ENCODE assay signal across 23 cellular contexts in the genomic region with DNA sequence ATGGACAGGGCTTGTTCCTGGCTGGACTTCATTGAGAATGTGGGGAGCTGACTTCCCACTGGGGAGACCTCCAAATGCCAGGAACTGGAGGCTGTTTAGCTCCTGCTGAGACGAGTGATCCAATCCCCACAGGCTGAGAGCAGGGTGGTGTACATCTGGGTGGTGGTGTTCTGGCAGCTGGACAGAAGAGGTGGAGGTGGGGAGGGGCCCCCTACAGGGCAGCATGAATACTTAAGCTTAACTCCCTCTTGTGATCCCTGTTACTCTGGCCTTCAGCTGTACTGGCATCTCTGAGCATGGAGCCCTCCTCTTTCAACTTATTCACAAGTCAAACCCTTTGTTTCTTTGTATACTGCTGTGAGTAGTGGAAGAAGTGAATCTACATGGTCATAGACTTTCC.
"Had no signal": no experiment of that assay in that cellular context is flagged by ENCODE, and none has a peak within 500 bp of the region (broad histone marks: within the 10 kb centered on the region; RNA-seq: fewer than 3 reads in every experiment).

No MANE protein-coding gene starts in this region.

- DNase-seq: activated B cell treated with CpG ODN at 0.5 μM for 24 hours; activated CD4-positive, alpha-beta memory T cell treated with anti-CD3 and anti-CD28 coated beads for 36 hours; activated CD4-positive, alpha-beta T cell treated with anti-CD3 and anti-CD28 coated beads for 4 hours; activated naive CD4-positive, alpha-beta T cell; activated naive CD8-positive, alpha-beta T cell treated with anti-CD3 and anti-CD28 coated beads, Interleukin-2, amount 10 ng/mL, durations not matched to agents 7 days and 5 days; activated T-cell treated with anti-CD3 and anti-CD28 coated beads for 4 hours; body of pancreas; foreskin keratinocyte; kidney; left lung; psoas muscle; right cardiac atrium; small intestine; stimulated activated CD4-positive, alpha-beta T cell treated with anti-CD3 and anti-CD28 coated beads, Interleukin-15, amount 100 ng/mL, for 24 hours; stimulated activated CD4-positive, alpha-beta T cell treated with anti-CD3 and anti-CD28 coated beads, Interleukin-2, amount 100 ng/mL, for 48 hours; trophoblast cell had no signal

- H3K27me3 Mint-ChIP-seq: activated B cell treated with CpG ODN at 0.5 μM for 24 hours; activated CD4-positive, alpha-beta memory T cell treated with anti-CD3 and anti-CD28 coated beads for 36 hours; activated naive CD8-positive, alpha-beta T cell treated with anti-CD3 and anti-CD28 coated beads, Interleukin-2, amount 10 ng/mL, durations not matched to agents 7 days and 5 days; stimulated activated naive CD8-positive, alpha-beta T cell treated with anti-CD3 and anti-CD28 coated beads, Interleukin-15, Interleukin-2, amounts not matched to agents 100 ng/mL and 50 ng/mL, for 24 hours had no signal

- H3K4me3 Mint-ChIP-seq: activated B cell treated with CpG ODN at 0.5 μM for 24 hours; activated CD4-positive, alpha-beta memory T cell treated with anti-CD3 and anti-CD28 coated beads for 36 hours; activated naive CD8-positive, alpha-beta T cell treated with anti-CD3 and anti-CD28 coated beads, Interleukin-2, amount 10 ng/mL, durations not matched to agents 7 days and 5 days; activated T-helper 1 cell treated with anti-CD3 and anti-CD28 coated beads, Interleukin-12 subunit alpha, Interleukin-12 subunit beta, Interleukin-2, Interleukin-4 antibody, amounts not matched to agents 30 ng/mL and 10 ng/mL and 1 ng/mL, durations not matched to agents 14 hours and 24 hours and 36 hours; stimulated activated naive CD8-positive, alpha-beta T cell treated with anti-CD3 and anti-CD28 coated beads, Interleukin-15, Interleukin-2, amounts not matched to agents 100 ng/mL and 50 ng/mL, for 24 hours; T-helper 2 cell treated with Interferon-gamma antibody and Interleukin-4, amounts not matched to agents 5 μg/mL and 100 μg/mL, for 36 hours had no signal

- H3K36me3 Mint-ChIP-seq: activated CD4-positive, alpha-beta memory T cell treated with anti-CD3 and anti-CD28 coated beads for 36 hours; activated naive CD8-positive, alpha-beta T cell treated with anti-CD3 and anti-CD28 coated beads, Interleukin-2, amount 10 ng/mL, durations not matched to agents 7 days and 5 days had no signal

- H3K4me1 Mint-ChIP-seq: activated B cell treated with CpG ODN at 0.5 μM for 24 hours; activated naive CD8-positive, alpha-beta T cell treated with anti-CD3 and anti-CD28 coated beads, Interleukin-2, amount 10 ng/mL, durations not matched to agents 7 days and 5 days had no signal

- H3K9me3 ChIP-seq: body of pancreas, left lung, psoas muscle, suprapubic skin had no signal

- H2AFZ ChIP-seq: hepatocyte had no signal

- FAIRE-seq: kidney, small intestine, TTC549 had no signal

- H3K79me2 ChIP-seq: hepatocyte had no signal

- H3K27ac Mint-ChIP-seq: activated B cell treated with CpG ODN at 0.5 μM for 24 hours; activated CD4-positive, alpha-beta memory T cell treated with anti-CD3 and anti-CD28 coated beads for 36 hours; activated naive CD8-positive, alpha-beta T cell treated with anti-CD3 and anti-CD28 coated beads, Interleukin-2, amount 10 ng/mL, durations not matched to agents 7 days and 5 days; activated T-helper 1 cell treated with anti-CD3 and anti-CD28 coated beads, Interleukin-12 subunit alpha, Interleukin-12 subunit beta, Interleukin-2, Interleukin-4 antibody, amounts not matched to agents 30 ng/mL and 10 ng/mL and 1 ng/mL, durations not matched to agents 14 hours and 24 hours and 36 hours; stimulated activated naive CD8-positive, alpha-beta T cell treated with anti-CD3 and anti-CD28 coated beads, Interleukin-15, Interleukin-2, amounts not matched to agents 100 ng/mL and 50 ng/mL, for 24 hours; T-helper 2 cell treated with Interferon-gamma antibody and Interleukin-4, amounts not matched to agents 5 μg/mL and 100 μg/mL, for 36 hours had no signal

- H3K4me2 ChIP-seq: hepatocyte had no signal

- H3K27ac ChIP-seq: body of pancreas, epithelial cell of prostate, foreskin keratinocyte, hepatocyte, left lung, psoas muscle, suprapubic skin had no signal

- H3K4me1 ChIP-seq: body of pancreas, foreskin keratinocyte, left lung, psoas muscle, suprapubic skin had no signal

- H3K4me3 ChIP-seq: body of pancreas, hepatocyte, left lung, psoas muscle, suprapubic skin had no signal

- H3K36me3 ChIP-seq: left lung, suprapubic skin had no signal

- H3K27me3 ChIP-seq: body of pancreas, foreskin keratinocyte, hepatocyte, left lung, suprapubic skin had no signal
